10 cellular contexts compared by ENCODE assay signal in genomic region chr4:785332-786073, GRCh38. TPM values are rescaled to one million over a fixed set of nuclear protein-coding genes. Genes with fewer than 3 reads are reported as not detected.
DNase-seq lines count a peak whose midpoint lies in the region; ATAC-seq and TF ChIP-seq lines count a peak whose summit lies in the region.
"Had no signal": no experiment of that assay in that cellular context is flagged by ENCODE, and none has a peak within 500 bp of the region (broad histone marks: within the 10 kb centered on the region; RNA-seq: fewer than 3 reads in every experiment).

No MANE protein-coding gene starts in this region.

- TF ChIP-seq EP300 in gastroesophageal sphincter (IDR thresholded peaks at IDR 0.05): no peak

- TF ChIP-seq CTCF in gastroesophageal sphincter (IDR thresholded peaks at IDR 0.05): no peak
- no peak for TF ChIP-seq CTCF in neural crest cell (conservative IDR thresholded peaks at IDR 0.05)
- no peak for TF ChIP-seq CTCF in uterus (IDR thresholded peaks at IDR 0.05)

- no peak overlapping the region for H3K27ac Mint-ChIP-seq in activated naive CD8-positive, alpha-beta T cell
- H3K27ac Mint-ChIP-seq in activated naive CD8-positive, alpha-beta T cell treated with anti-CD3 and anti-CD28 coated beads, Interleukin-2, amount 50 U/mL, for 24 hours: no peak overlapping the region
- no peak overlapping the region for H3K27ac Mint-ChIP-seq in neural crest cell (ENCODE audit: unreplicated experiment)

- DNase-seq in activated naive CD8-positive, alpha-beta T cell treated with anti-CD3 and anti-CD28 coated beads, Interleukin-2, amount 50 U/mL, for 24 hours: no peak
- no peak for DNase-seq in neural crest cell (ENCODE audit: low read depth, low spot score)
- DNase-seq in uterus: no peak
- no peak for DNase-seq in HPDE6-E6E7 (ENCODE audit: extremely low spot score)
- DNase-seq: NCI-H2227 treated with DMSO at 0.1 percent for 48 hours, SK-N-SH had no signal

- H3K4me3 ChIP-seq in gastroesophageal sphincter (peak overlapping the region; percentile 1 to 55), uterus (peak overlapping the region in 1 of 2 donors; percentile 41)

- H3K27me3 Mint-ChIP-seq in activated naive CD8-positive, alpha-beta T cell: peaks cover 10% of the 10 kb centered on the region
- H3K27me3 Mint-ChIP-seq in activated naive CD8-positive, alpha-beta T cell treated with anti-CD3 and anti-CD28 coated beads, Interleukin-2, amount 50 U/mL, for 24 hours: peaks cover 33% of the 10 kb centered on the region
- peaks cover 24% of the 10 kb centered on the region for H3K27me3 Mint-ChIP-seq in neural crest cell (ENCODE audit: low read depth)

- H3K27ac ChIP-seq in gastroesophageal sphincter (peak overlapping the region in 3 of 4 donors; percentile 62 to 69 (median 66)), uterus (peak overlapping the region; percentile 68 to 72)

- WGBS in gastroesophageal sphincter (ENCODE audit: low coverage in 1 of 2), 2 donors: 0% methylated on average over 4 of the region's 57 CpGs; no CpG with 5 or more reads in 1 of the 2 donors

- H3K27me3 ChIP-seq in gastroesophageal sphincter (peaks cover 63% of the 10 kb centered on the region), uterus (no peaks in the 10 kb centered on the region)

- TF ChIP-seq POLR2A in gastroesophageal sphincter (IDR thresholded peaks at IDR 0.05) (no peak), uterus (IDR thresholded peaks at IDR 0.05) (no peak)

- H3K9me3 Mint-ChIP-seq in activated naive CD8-positive, alpha-beta T cell (ENCODE audit: low read depth): no peaks in the 10 kb centered on the region
- no peaks in the 10 kb centered on the region for H3K9me3 Mint-ChIP-seq in activated naive CD8-positive, alpha-beta T cell treated with anti-CD3 and anti-CD28 coated beads, Interleukin-2, amount 50 U/mL, for 24 hours
- no peaks in the 10 kb centered on the region for H3K9me3 Mint-ChIP-seq in neural crest cell

- H3K36me3 ChIP-seq in gastroesophageal sphincter (no peaks in the 10 kb centered on the region), uterus (no peaks in the 10 kb centered on the region)

- no peak for ATAC-seq in activated naive CD8-positive, alpha-beta T cell treated with anti-CD3 and anti-CD28 coated beads, Interleukin-2, amount 50 U/mL, for 24 hours
- ATAC-seq in gastroesophageal sphincter (no peak), GM18909 (IDR thresholded peaks at IDR 0.05; ENCODE audit: poor library complexity, unreplicated experiment) (no peak), HG02885 (IDR thresholded peaks at IDR 0.05; ENCODE audit: poor library complexity, unreplicated experiment) (no peak)

- peak overlapping the region; percentile 81 for H3K4me3 Mint-ChIP-seq in activated naive CD8-positive, alpha-beta T cell
- H3K4me3 Mint-ChIP-seq in activated naive CD8-positive, alpha-beta T cell treated with anti-CD3 and anti-CD28 coated beads, Interleukin-2, amount 50 U/mL, for 24 hours: no peak overlapping the region
- peak overlapping the region; percentile 64 for H3K4me3 Mint-ChIP-seq in neural crest cell

- no peaks in the 10 kb centered on the region for H3K9me3 ChIP-seq in gastroesophageal sphincter
- H3K9me3 ChIP-seq in uterus: no peaks in the 10 kb centered on the region
- H3K9me3 ChIP-seq: SK-N-SH had no signal

- intact Hi-C loops in uterus (cut with DNase I; ENCODE audit: low total_unique reads): no loop called here

- peaks cover 20% of the 10 kb centered on the region for H3K4me1 Mint-ChIP-seq in activated naive CD8-positive, alpha-beta T cell (ENCODE audit: low read depth)
- peaks cover 20% of the 10 kb centered on the region for H3K4me1 Mint-ChIP-seq in activated naive CD8-positive, alpha-beta T cell treated with anti-CD3 and anti-CD28 coated beads, Interleukin-2, amount 50 U/mL, for 24 hours
- H3K4me1 Mint-ChIP-seq in neural crest cell: peaks cover 24% of the 10 kb centered on the region

- H3K36me3 Mint-ChIP-seq in activated naive CD8-positive, alpha-beta T cell: no peaks in the 10 kb centered on the region
- peaks cover 4% of the 10 kb centered on the region for H3K36me3 Mint-ChIP-seq in activated naive CD8-positive, alpha-beta T cell treated with anti-CD3 and anti-CD28 coated beads, Interleukin-2, amount 50 U/mL, for 24 hours (ENCODE audit: low read depth)
- H3K36me3 Mint-ChIP-seq in neural crest cell (ENCODE audit: low read depth): peaks cover 3% of the 10 kb centered on the region

- H3K4me1 ChIP-seq in gastroesophageal sphincter (peaks cover 0 to 43% (median 19%) of the 10 kb centered on the region in 3 donors), uterus (peaks cover 0 to 16% of the 10 kb centered on the region in 2 donors)

RNA-seq across cellular contexts. Expression of gene CPLX1, which starts 40.4 kb away (rescaled TPM):
- total RNA-seq in gastroesophageal sphincter (under 1 TPM in 3 of 4 donors, not detected in 1; 0.31 to 0.96 (median 0.54) TPM), neural crest cell (2.0 and 2.5 TPM in 2 replicates), uterus (10 to 100 TPM in 1 of 4 donors, 1 to 10 TPM in 1, under 1 TPM in 2; 0.14 to 15.1 (median 2.0) TPM)
